In the genomic region with DNA sequence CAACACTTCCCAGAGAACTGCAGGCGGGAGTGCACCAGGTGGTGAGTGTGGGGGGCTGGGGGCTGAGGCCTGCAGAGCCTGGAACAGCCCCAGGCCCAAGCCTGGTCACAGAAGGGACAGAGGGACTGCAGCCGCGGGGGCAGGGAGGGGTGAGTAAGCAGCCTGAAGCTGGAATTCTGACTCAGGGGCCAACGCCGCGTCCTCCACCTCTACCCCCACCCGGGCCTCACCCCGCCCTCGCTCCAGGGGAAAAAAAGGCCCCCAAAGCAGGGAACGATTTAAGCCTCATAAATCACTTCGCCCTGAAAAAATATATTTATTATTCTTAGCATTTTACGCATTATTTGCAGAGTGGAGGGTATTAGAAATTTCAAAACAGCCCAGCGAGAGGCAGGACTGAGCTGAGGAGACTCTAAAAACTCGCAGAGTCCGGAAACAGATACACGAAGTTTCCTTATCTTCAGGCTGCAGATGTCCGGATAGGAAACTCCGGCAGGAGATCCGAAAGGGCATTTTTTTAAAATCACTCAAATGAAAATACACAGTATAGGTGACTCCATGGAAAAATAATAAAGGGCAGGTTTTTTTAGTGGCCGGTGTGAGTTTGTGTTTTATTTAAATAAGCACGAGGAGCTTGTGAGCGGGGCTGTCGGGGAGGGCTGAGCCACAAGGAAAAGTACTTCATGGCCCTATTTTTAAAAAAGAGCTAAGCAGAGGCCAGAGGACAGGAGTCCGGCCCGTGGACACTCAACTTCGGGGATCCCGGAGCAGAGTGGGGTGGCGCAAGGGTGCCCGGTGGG, we compare ENCODE assay signal across 8 cellular contexts. TPM values are rescaled to one million over a fixed set of nuclear protein-coding genes. Genes with fewer than 3 reads are reported as not detected.
DNase-seq lines count a peak whose midpoint lies in the region; ATAC-seq and TF ChIP-seq lines count a peak whose summit lies in the region.

No MANE protein-coding gene starts in this region.

- WGBS in stomach, 5 donors = 6 to 8% (median 7%) methylated on average over 27 to 29 of the region's 29 CpGs

- H3K9me3 Mint-ChIP-seq in activated B cell treated with CpG ODN at 0.5 μM for 24 hours = no peaks in the 10 kb centered on the region

- no peak for TF ChIP-seq EP300 in stomach (IDR thresholded peaks at IDR 0.05)

- no peak overlapping the region for H3K27ac Mint-ChIP-seq in activated B cell treated with CpG ODN at 0.5 μM for 24 hours

- TF ChIP-seq CTCF in activated B cell treated with CpG ODN at 0.5 μM for 24 hours (IDR thresholded peaks at IDR 0.05) (no peak), stomach (IDR thresholded peaks at IDR 0.05) (no peak), WERI-Rb-1 (IDR thresholded peaks at IDR 0.05; ENCODE audit: low read depth, low read length) (no peak)

- TF ChIP-seq POLR2A in stomach (IDR thresholded peaks at IDR 0.05) = no peak

- H3K27me3 ChIP-seq in H7 (ENCODE audit: control insufficient read depth, insufficient read depth, low read length) = peaks cover 91% of the 10 kb centered on the region
- peaks cover 39 to 100% (median 91%) of the 10 kb centered on the region in 3 donors for H3K27me3 ChIP-seq in stomach
- peaks cover 73% of the 10 kb centered on the region for H3K27me3 ChIP-seq in WERI-Rb-1 (ENCODE audit: insufficient read depth, low read depth, severe bottlenecking)

- H3K36me3 ChIP-seq in H7 (replicated peaks; ENCODE audit: control insufficient read depth, insufficient read depth, low read length) = no peaks in the 10 kb centered on the region
- no peaks in the 10 kb centered on the region for H3K36me3 ChIP-seq in stomach
- H3K36me3 ChIP-seq in WERI-Rb-1 = no peaks in the 10 kb centered on the region

- CTCF ChIA-PET in activated B cell treated with CpG ODN at 0.5 μM for 24 hours (lab: Charles Lee) = no interaction called here

- ATAC-seq in activated B cell treated with CpG ODN at 0.5 μM for 24 hours (ENCODE audit: low read depth) (no peak), HG03439 (IDR thresholded peaks at IDR 0.05; ENCODE audit: unreplicated experiment) (no peak), GM19467 (IDR thresholded peaks at IDR 0.05; ENCODE audit: unreplicated experiment) (no peak), HG02763 (IDR thresholded peaks at IDR 0.05; ENCODE audit: unreplicated experiment) (no peak)

- peaks cover 30% of the 10 kb centered on the region for H3K4me1 Mint-ChIP-seq in activated B cell treated with CpG ODN at 0.5 μM for 24 hours

- no peaks in the 10 kb centered on the region for H3K9me3 ChIP-seq in stomach
- H3K9me3 ChIP-seq in WERI-Rb-1 (ENCODE audit: severe bottlenecking) = no peaks in the 10 kb centered on the region

- H3K4me3 ChIP-seq in H7 (ENCODE audit: insufficient read depth, low read depth, low read length) (no peak overlapping the region), stomach (peak overlapping the region in 2 of 4 donors; percentile 5 to 10), WERI-Rb-1 (ENCODE audit: low read depth, low read length) (no peak overlapping the region)

- POLR2A ChIA-PET in activated B cell treated with CpG ODN at 0.5 μM for 24 hours (lab: Charles Lee) = no interaction called here

- H3K4me1 ChIP-seq in stomach = peaks cover 17 to 51% (median 31%) of the 10 kb centered on the region in 4 donors

- H3K4me3 Mint-ChIP-seq in activated B cell treated with CpG ODN at 0.5 μM for 24 hours = peak overlapping the region; percentile 68

- DNase-seq in H7 = peak; percentile 86
- no peak for DNase-seq in activated B cell treated with CpG ODN at 0.5 μM for 24 hours
- peak; percentile 94 for DNase-seq in hepatic stellate cell (ENCODE audit: low spot score)
- DNase-seq in stomach = no peak
- no peak for DNase-seq in WERI-Rb-1

- intact Hi-C loops in activated B cell treated with CpG ODN at 0.5 μM for 24 hours (cut with micrococcal nuclease) (no loop called here), stomach (cut with DNase I; ENCODE audit: low total_unique reads) (no loop called here)

- H3K27ac ChIP-seq in stomach = peak overlapping the region in 4 of 5 donors; percentile 6 to 46 (median 42)
- H3K27ac ChIP-seq in WERI-Rb-1 = no peak overlapping the region

- H3K27me3 Mint-ChIP-seq in activated B cell treated with CpG ODN at 0.5 μM for 24 hours = peaks cover 74% of the 10 kb centered on the region

- no peaks in the 10 kb centered on the region for H3K36me3 Mint-ChIP-seq in activated B cell treated with CpG ODN at 0.5 μM for 24 hours (ENCODE audit: low read depth)

RNA-seq across cellular contexts. Expression of a gene that starts 9.9 kb away (rescaled TPM):
- 3.9 and 5.4 TPM in 2 replicates for total RNA-seq in H7 (2014; rRNA removed; shearing (Covaris generic))
- total RNA-seq in activated B cell treated with CpG ODN at 0.5 μM for 24 hours (not detected in 2 replicates), stomach (1 to 10 TPM; 2.6 to 9.1 (median 5.3) TPM)
- polyA plus RNA-seq in stomach = 1 to 10 TPM; 2.3 to 3.5 (median 3.3) TPM

RNA-seq across cellular contexts. Expression of a gene that starts 16.4 kb away (rescaled TPM):
- total RNA-seq in H7 (2014; rRNA removed; shearing (Covaris generic)) = not detected in 2 replicates
- total RNA-seq in activated B cell treated with CpG ODN at 0.5 μM for 24 hours (not detected in 2 replicates), stomach (not detected)
- polyA plus RNA-seq in stomach = not detected

Comparison
In these comparisons a context has a peak if more than half of its experiments do, and no peak if none do; other contexts are left out.
1. DNase-seq: peak in H7 (single experiment) and hepatic stellate cell (single experiment); none in activated B cell treated with CpG ODN at 0.5 μM for 24 hours (single experiment), stomach (single experiment) and WERI-Rb-1 (single experiment).